In the genomic region with DNA sequence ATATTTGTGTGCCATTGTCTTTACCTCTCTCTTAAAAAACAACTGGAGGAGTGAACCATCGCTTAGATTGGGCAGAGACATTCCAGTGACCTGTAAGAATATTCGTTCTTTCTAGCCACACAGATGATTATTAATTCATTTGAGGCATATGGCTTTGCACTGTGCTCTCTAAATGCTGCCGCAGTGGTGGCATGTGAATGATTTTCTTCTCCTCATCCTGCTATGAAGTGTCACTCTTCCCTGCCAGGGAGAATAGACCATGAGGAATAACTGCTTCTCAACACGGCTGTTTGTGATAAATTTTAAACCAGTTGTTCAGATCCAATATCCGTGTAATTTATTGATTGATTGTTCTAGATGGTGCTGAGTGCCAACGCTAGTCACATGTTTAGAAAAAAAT, we compare ENCODE assay signal across 27 cellular contexts.
"Had no signal": no experiment of that assay in that cellular context is flagged by ENCODE, and none has a peak within 500 bp of the region (broad histone marks: within the 10 kb centered on the region; RNA-seq: fewer than 3 reads in every experiment).

No MANE protein-coding gene starts in this region.

- ATAC-seq: left colon; left lung; lower lobe of right lung; naive thymus-derived CD8-positive, alpha-beta T cell; pancreas; right cardiac atrium; sciatic nerve; stimulated activated naive B cell treated with anti-CD40 and anti-IgM and Interleukin-4, amounts not matched to agents 10 μg/mL and 1 μg/mL and 100 μg/mL, for 72 hours; stimulated activated naive CD8-positive, alpha-beta T cell treated with anti-CD3 and anti-CD28 coated beads, Interleukin-15, Interleukin-2, amounts not matched to agents 100 U/mL and 50 U/mL, for 24 hours had no signal

- H3K4me1 ChIP-seq: left lung, lower lobe of right lung, pancreas, prostate gland, stomach, testis, thyroid gland, transverse colon, upper lobe of left lung had no signal

- H3K9me3 ChIP-seq: left lung, lower lobe of right lung, pancreas, prostate gland, stomach, testis, thyroid gland, transverse colon, upper lobe of left lung had no signal

- H3K27me3 ChIP-seq: left lung, stomach, testis, thyroid gland, transverse colon, upper lobe of left lung had no signal

- H3K36me3 ChIP-seq: left lung, lower lobe of right lung, pancreas, prostate gland, stomach, thyroid gland, transverse colon, upper lobe of left lung had no signal

- H3K27ac ChIP-seq: left lung, lower lobe of right lung, pancreas, prostate gland, skin epidermis, stomach, testis, thyroid gland, transverse colon, upper lobe of left lung had no signal

- DNase-seq: kidney glomerular epithelial cell; left colon; left lung; lower lobe of right lung; mammary epithelial cell; mesenchymal stem cell; naive thymus-derived CD8-positive, alpha-beta T cell; nucleus accumbens; pancreas; posterior cingulate gyrus; retina; right cardiac atrium; stimulated activated CD4-positive, alpha-beta T cell treated with anti-CD3 and anti-CD28 coated beads, Interleukin-12 subunit alpha, Interleukin-12 subunit beta, amount 100 ng/mL, for 4 hours; stimulated activated CD4-positive, alpha-beta T cell treated with anti-CD3 and anti-CD28 coated beads, Interleukin-15, amount 100 ng/mL, for 24 hours; stimulated activated CD4-positive, alpha-beta T cell treated with anti-CD3 and anti-CD28 coated beads, Interleukin-2, amount 100 ng/mL, for 24 hours; stimulated activated CD4-positive, alpha-beta T cell treated with anti-CD3 and anti-CD28 coated beads, Interleukin-4, amount 100 ng/mL, for 1 hour; stimulated activated naive B cell treated with anti-CD40 and anti-IgM and Interleukin-4, amounts not matched to agents 10 μg/mL and 1 μg/mL and 100 μg/mL, for 72 hours; stimulated activated naive CD8-positive, alpha-beta T cell treated with anti-CD3 and anti-CD28 coated beads, Interleukin-15, Interleukin-2, amounts not matched to agents 100 U/mL and 50 U/mL, for 24 hours; stomach; testis; thyroid gland; transverse colon; upper lobe of left lung had no signal

- FAIRE-seq: keratinocyte, pancreas had no signal

- H3K4me3 ChIP-seq: left lung, lower lobe of right lung, pancreas, prostate gland, skin epidermis, stomach, testis, thyroid gland, transverse colon, upper lobe of left lung had no signal
